Comparison of ENCODE assay signal across 18 cellular contexts in genomic region chr16:84843149-84844048, GRCh38. TPM values are rescaled to one million over a fixed set of nuclear protein-coding genes. Genes with fewer than 3 reads are reported as not detected.
DNase-seq lines count a peak whose midpoint lies in the region; ATAC-seq, FAIRE-seq and TF ChIP-seq lines count a peak whose summit lies in the region.
"Had no signal": no experiment of that assay in that cellular context is flagged by ENCODE, and none has a peak within 500 bp of the region (broad histone marks: within the 10 kb centered on the region; RNA-seq: fewer than 3 reads in every experiment).

No MANE protein-coding gene starts in this region.

- ATAC-seq in A549, result no peak
- ATAC-seq in GM19324 (IDR thresholded peaks at IDR 0.05; ENCODE audit: low FRiP score, unreplicated experiment), result no peak
- no peak for ATAC-seq in GM18907 (IDR thresholded peaks at IDR 0.05; ENCODE audit: unreplicated experiment)
- ATAC-seq: CD8-positive, alpha-beta T cell; T-helper 17 cell had no signal

- no peak overlapping the region for H3K27ac Mint-ChIP-seq in activated T-helper 2 cell treated with anti-CD3 and anti-CD28 coated beads, Interferon-gamma antibody, Interleukin-2, Interleukin-4, amounts not matched to agents 10 μg/mL and 5 μg/mL and 100 μg/mL, durations not matched to agents 14 hours and 24 hours and 36 hours
- H3K27ac Mint-ChIP-seq: CD8-positive, alpha-beta T cell; T-helper 17 cell had no signal

- no peak for TF ChIP-seq EP300 in A549 (IDR thresholded peaks at IDR 0.05)

- H3K4me3 ChIP-seq in A549 (no peak overlapping the region), H7 (ENCODE audit: insufficient read depth, low read depth, low read length) (no peak overlapping the region), esophagus (ENCODE audit: low read depth in 1 of 2, low read length in 2 of 2) (no peak overlapping the region), neuronal stem cell (ENCODE audit: low read length in 2 of 2) (no peak overlapping the region), foreskin fibroblast (ENCODE audit: low read depth in 1 of 2, low read length in 2 of 2) (no peak overlapping the region)
- H3K4me3 ChIP-seq: coronary artery, pancreas had no signal

- no peak overlapping the region for H3K4ac ChIP-seq in neuronal stem cell (ENCODE audit: low read length)

- H3K27me3 ChIP-seq in H7 (ENCODE audit: control insufficient read depth, insufficient read depth, low read length) (peaks cover 6% of the 10 kb centered on the region), esophagus (ENCODE audit: control insufficient read depth in 1 of 2, insufficient read depth in 2 of 2, low read length in 2 of 2) (no peaks in the 10 kb centered on the region), neuronal stem cell (ENCODE audit: control insufficient read depth in 3 of 3, insufficient read depth in 3 of 3, low read depth in 1 of 3, low read length in 3 of 3) (peaks cover 0 to 86% (median 20%) of the 10 kb centered on the region in 3 experiments)
- H3K27me3 ChIP-seq: pancreas had no signal

- H2BK5ac ChIP-seq in neuronal stem cell (ENCODE audit: low read length), result no peak overlapping the region

- H3K79me1 ChIP-seq in neuronal stem cell (ENCODE audit: low read depth, low read length), result no peaks in the 10 kb centered on the region

- 79% methylated on average over 9 of the region's 13 CpGs for WGBS in A549 (ENCODE audit: missing lambda C conversion rate)
- 42 to 50% methylated on average over 13 of the region's 13 CpGs for WGBS in esophagus, 2 donors
- no CpG with 5 or more reads among the region's 13 CpGs for WGBS in neuronal stem cell (ENCODE audit: extremely low coverage in 2 of 2, insufficient read length in 2 of 2, insufficient replicate concordance in 1 of 2), 2 donors

- no peak overlapping the region for H3K9ac ChIP-seq in neuronal stem cell (ENCODE audit: low read depth, low read length, poor library complexity)

- no peak for TF ChIP-seq POLR2A in A549 (IDR thresholded peaks at IDR 0.05; ENCODE audit: low read length)

- peaks cover 2% of the 10 kb centered on the region for H3K4me1 Mint-ChIP-seq in activated T-helper 2 cell treated with anti-CD3 and anti-CD28 coated beads, Interferon-gamma antibody, Interleukin-2, Interleukin-4, amounts not matched to agents 10 μg/mL and 5 μg/mL and 100 μg/mL, durations not matched to agents 14 hours and 24 hours and 36 hours (ENCODE audit: low read depth)

- H3K4me2 ChIP-seq in A549 (no peak overlapping the region), neuronal stem cell (ENCODE audit: insufficient read depth, low read length, poor library complexity, severe bottlenecking) (no peak overlapping the region)

- peak overlapping the region; percentile 72 for H3K18ac ChIP-seq in neuronal stem cell (ENCODE audit: low read length)

- peak overlapping the region; percentile 10 for H2AFZ ChIP-seq in neuronal stem cell (ENCODE audit: low read length)

- TF ChIP-seq CTCF in A549 (IDR thresholded peaks at IDR 0.05) (no peak), foreskin fibroblast (IDR thresholded peaks at IDR 0.05; ENCODE audit: low read depth, low read length) (no peak)

- H3K9me3 ChIP-seq in A549, result no peaks in the 10 kb centered on the region
- no peaks in the 10 kb centered on the region for H3K9me3 ChIP-seq in esophagus (ENCODE audit: control insufficient read depth in 2 of 2, insufficient read depth in 1 of 2, low read depth in 1 of 2, low read length in 1 of 2)
- no peaks in the 10 kb centered on the region for H3K9me3 ChIP-seq in neuronal stem cell (replicated peaks in 1 of 2; ENCODE audit: control insufficient read depth in 2 of 2, insufficient read depth in 1 of 2, low read depth in 1 of 2, low read length in 2 of 2)
- H3K9me3 ChIP-seq: pancreas had no signal

- peaks cover 15% of the 10 kb centered on the region for H3K27me3 Mint-ChIP-seq in activated T-helper 2 cell treated with anti-CD3 and anti-CD28 coated beads, Interferon-gamma antibody, Interleukin-2, Interleukin-4, amounts not matched to agents 10 μg/mL and 5 μg/mL and 100 μg/mL, durations not matched to agents 14 hours and 24 hours and 36 hours (ENCODE audit: low read depth)

- peak overlapping the region; percentile 32 for H3K23ac ChIP-seq in neuronal stem cell (ENCODE audit: low read depth, low read length, poor library complexity)

- H2BK120ac ChIP-seq in neuronal stem cell (ENCODE audit: low read depth, low read length), result no peak overlapping the region

- CTCF ChIA-PET in A549 (lab: Yijun Ruan, JAX), result interaction anchor here (1.4 to 1.5 kb wide), 2 partner anchors 17 to 127 kb away, joined by 3 to 5 read pairs; no protein-coding TSS in a partner anchor

- H2AK5ac ChIP-seq in neuronal stem cell (ENCODE audit: low read depth, low read length), result peak overlapping the region; percentile 76

- POLR2A ChIA-PET in A549 (lab: Yijun Ruan, JAX), result no interaction called here

- FAIRE-seq in A549 (lab: Jason Lieb, UNC), result no peak
- FAIRE-seq: pancreas had no signal

- H3K36me3 Mint-ChIP-seq in activated T-helper 2 cell treated with anti-CD3 and anti-CD28 coated beads, Interferon-gamma antibody, Interleukin-2, Interleukin-4, amounts not matched to agents 10 μg/mL and 5 μg/mL and 100 μg/mL, durations not matched to agents 14 hours and 24 hours and 36 hours (ENCODE audit: low read depth), result no peaks in the 10 kb centered on the region
- H3K36me3 Mint-ChIP-seq: CD8-positive, alpha-beta T cell had no signal

- H3K4me1 ChIP-seq in A549 (peaks cover 24% of the 10 kb centered on the region), esophagus (ENCODE audit: control insufficient read depth in 2 of 2, insufficient read depth in 2 of 2, low read length in 1 of 2) (peaks cover 5 to 16% of the 10 kb centered on the region in 2 donors), neuronal stem cell (ENCODE audit: control insufficient read depth in 2 of 2, insufficient read depth in 1 of 2, low read depth in 1 of 2, low read length in 2 of 2) (peaks cover 14 to 36% of the 10 kb centered on the region in 2 donors)
- H3K4me1 ChIP-seq: pancreas had no signal

- no peak for DNase-seq in A549 (ENCODE audit: low read depth in 1 of 2, low spot score in 1 of 2)
- peak; percentile 66 for DNase-seq in H7
- no peak for DNase-seq in neuronal stem cell (ENCODE audit: low spot score)
- DNase-seq in activated T-helper 2 cell treated with anti-CD3 and anti-CD28 coated beads, Interferon-gamma antibody, Interleukin-2, Interleukin-4, amounts not matched to agents 10 μg/mL and 5 μg/mL and 100 μg/mL, durations not matched to agents 14 hours and 24 hours and 36 hours (ENCODE audit: low spot score), result no peak
- DNase-seq in foreskin fibroblast, result no peak
- DNase-seq: activated CD4-positive, alpha-beta T cell treated with anti-CD3 and anti-CD28 coated beads for 1 hour; amniotic stem cell; CD8-positive, alpha-beta T cell; erythroblast; GDM1; KG1; NCI-H1436 treated with DMSO at 0.1 percent for 48 hours; T-helper 17 cell had no signal

- H4K91ac ChIP-seq in neuronal stem cell (ENCODE audit: low read depth, low read length, poor library complexity), result no peak overlapping the region

- H3K36me3 ChIP-seq in H7 (replicated peaks; ENCODE audit: control insufficient read depth, insufficient read depth, low read length) (no peaks in the 10 kb centered on the region), esophagus (ENCODE audit: control insufficient read depth in 2 of 2, insufficient read depth in 2 of 2, low read length in 1 of 2) (peaks cover 0 to 4% of the 10 kb centered on the region in 2 donors), neuronal stem cell (replicated peaks in 1 of 2; ENCODE audit: control insufficient read depth in 2 of 2, insufficient read depth in 2 of 2, low read length in 2 of 2) (no peaks in the 10 kb centered on the region)
- H3K36me3 ChIP-seq: pancreas had no signal

- H2BK15ac ChIP-seq in neuronal stem cell (ENCODE audit: low read length), result peak overlapping the region; percentile 78

- no peak overlapping the region for H2BK12ac ChIP-seq in neuronal stem cell (ENCODE audit: low read length)

- TF ChIP-seq RAD21 in A549 (conservative IDR thresholded peaks at IDR 0.05 in 1 of 2, IDR thresholded peaks at IDR 0.05 in 1 of 2), result no peak

- no peak overlapping the region for H4K8ac ChIP-seq in neuronal stem cell (ENCODE audit: low read depth, low read length)

- intact Hi-C loops in activated T-helper 2 cell treated with anti-CD3 and anti-CD28 coated beads, Interferon-gamma antibody, Interleukin-2, Interleukin-4, amounts not matched to agents 10 μg/mL and 5 μg/mL and 100 μg/mL, durations not matched to agents 14 hours and 24 hours and 36 hours (cut with micrococcal nuclease), result no loop called here

- no peak overlapping the region for H3K4me3 Mint-ChIP-seq in activated T-helper 2 cell treated with anti-CD3 and anti-CD28 coated beads, Interferon-gamma antibody, Interleukin-2, Interleukin-4, amounts not matched to agents 10 μg/mL and 5 μg/mL and 100 μg/mL, durations not matched to agents 14 hours and 24 hours and 36 hours (ENCODE audit: low read depth)
- H3K4me3 Mint-ChIP-seq: CD8-positive, alpha-beta T cell had no signal

- H3K9me3 Mint-ChIP-seq in activated T-helper 2 cell treated with anti-CD3 and anti-CD28 coated beads, Interferon-gamma antibody, Interleukin-2, Interleukin-4, amounts not matched to agents 10 μg/mL and 5 μg/mL and 100 μg/mL, durations not matched to agents 14 hours and 24 hours and 36 hours, result no peaks in the 10 kb centered on the region
- H3K9me3 Mint-ChIP-seq: CD8-positive, alpha-beta T cell had no signal

- H3K27ac ChIP-seq in A549 (peak overlapping the region in 1 of 2 experiments; percentile 26; a peak in 1 of 6 replicates), esophagus (ENCODE audit: low read depth in 2 of 2, low read length in 1 of 2) (peak overlapping the region; percentile 80), neuronal stem cell (replicated peaks; ENCODE audit: low read length) (no peak overlapping the region)
- H3K27ac ChIP-seq: pancreas had no signal

- H3K14ac ChIP-seq in neuronal stem cell (ENCODE audit: low read length), result no peak overlapping the region

TF ChIP-seq in A549, 52 proteins besides CTCF, POLR2A, EP300 and RAD21:
- TF ChIP-seq MAFK (IDR thresholded peaks at IDR 0.05; ENCODE audit: partially characterized antibody) (peak; percentile 97), SMC3 (IDR thresholded peaks at IDR 0.05) (no peak), FOXS1 (CRISPR knock-in tag; IDR thresholded peaks at IDR 0.05) (no peak), CBX2 (IDR thresholded peaks at IDR 0.05; ENCODE audit: borderline replicate concordance, low read depth) (no peak)

RNA-seq across cellular contexts. Expression of gene CRISPLD2, which starts 23.6 kb away (rescaled TPM):
- polyA plus RNA-seq in A549 (2011; rRNA removed) (0.85 and 0.89 TPM in 2 replicates), A549 (2017; fragmentation: RNase III; extraction: RNeasy Plus Mini Kit Qiagen cat#74134 plus additional on column Dnase treatment) (1.6 to 2.9 TPM (median 2.4 TPM) in 3 replicates), esophagus (1 to 10 TPM; 3.7 to 8.8 TPM)
- polyA plus RNA-seq in A549 (2012; cell fraction: cytosol; rRNA removed), result 0.65 and 1.1 TPM in 2 replicates
- polyA plus RNA-seq in A549 (2012; cell fraction: nucleus; rRNA removed), result 2.7 and 3.5 TPM in 2 replicates
- 1.6 and 1.9 TPM in 2 replicates for polyA minus RNA-seq in A549 (2011; rRNA and poly(A)+ RNA removed)
- total RNA-seq in H7 (2014; rRNA removed; shearing (Covaris generic)), result 2.0 and 4.2 TPM in 2 replicates
- 0.14 TPM for polyA plus RNA-seq in neuronal stem cell (2013, experiment 1 of 2)
- polyA plus RNA-seq in neuronal stem cell (2013, experiment 2 of 2), result 0.12 TPM
- 0.16 and 0.23 TPM in 2 replicates for total RNA-seq in activated T-helper 2 cell treated with anti-CD3 and anti-CD28 coated beads, Interferon-gamma antibody, Interleukin-2, Interleukin-4, amounts not matched to agents 10 μg/mL and 5 μg/mL and 100 μg/mL, durations not matched to agents 14 hours and 24 hours and 36 hours
